24 cellular contexts compared by ENCODE assay signal in the genomic region with DNA sequence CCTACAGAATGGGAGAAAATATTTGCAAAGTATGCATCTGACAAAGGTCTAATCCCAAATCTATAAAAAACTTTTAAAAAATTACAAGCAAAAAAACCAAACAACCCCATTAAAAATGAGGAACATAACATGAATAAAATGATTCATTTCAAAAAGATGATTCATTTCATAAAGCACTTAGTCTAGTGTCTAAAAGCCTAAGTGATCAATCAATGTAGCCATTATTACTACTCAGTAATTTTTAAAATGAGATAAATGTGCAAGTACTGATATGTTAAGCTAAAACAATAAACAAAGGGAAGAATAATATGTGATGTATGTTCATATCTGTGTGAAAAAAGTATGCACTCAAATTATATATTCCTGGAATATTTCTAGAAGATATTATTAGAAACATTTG.
DNase-seq lines count a peak whose midpoint lies in the region; ATAC-seq, FAIRE-seq and TF ChIP-seq lines count a peak whose summit lies in the region.
"Had no signal": no experiment of that assay in that cellular context is flagged by ENCODE, and none has a peak within 500 bp of the region (broad histone marks: within the 10 kb centered on the region; RNA-seq: fewer than 3 reads in every experiment).

No MANE protein-coding gene starts in this region.

- SMC1A ChIA-PET in GM12878 (lab: Charles Lee; ENCODE audit: uncharacterized antibody, unreplicated experiment): interaction anchor here (1.1 kb wide), 1 partner anchor 137 kb away, joined by 4 read pairs; no protein-coding TSS in a partner anchor

- H3F3A ChIP-seq in SK-N-SH (replicated peaks; ENCODE audit: insufficient read depth): no peaks in the 10 kb centered on the region

- H3K79me2 ChIP-seq in SK-N-SH (ENCODE audit: insufficient read depth) (no peaks in the 10 kb centered on the region), GM12878 (ENCODE audit: control insufficient read depth, insufficient read depth, low read length) (no peaks in the 10 kb centered on the region)

- no peaks in the 10 kb centered on the region for H3K27me3 ChIP-seq in SK-N-SH (ENCODE audit: insufficient read depth)
- no peaks in the 10 kb centered on the region for H3K27me3 ChIP-seq in GM12878 (replicated peaks in 1 of 2; ENCODE audit: control insufficient read depth in 2 of 2, insufficient read depth in 2 of 2, low read length in 1 of 2)
- no peaks in the 10 kb centered on the region for H3K27me3 ChIP-seq in tibial nerve
- H3K27me3 ChIP-seq: BE2C, BLaER1 had no signal

- FAIRE-seq in A204.1 (lab: Jason Lieb, UNC) (peak; percentile 14), GM12878 (lab: Jason Lieb, UNC) (no peak), islet of Langerhans (lab: Jason Lieb, UNC) (peak; percentile 90)
- FAIRE-seq: GM12891 had no signal

- no peak for TF ChIP-seq EP300 in SK-N-SH (IDR thresholded peaks at IDR 0.05; ENCODE audit: borderline replicate concordance in 1 of 2, low read depth in 1 of 2, low read length in 1 of 2)
- TF ChIP-seq EP300 in GM12878 (IDR thresholded peaks at IDR 0.05; ENCODE audit: borderline replicate concordance in 1 of 2, control insufficient read depth in 1 of 2, low read depth in 2 of 2, low read length in 2 of 2): peak in 1 of 2 experiments; percentile 10; a peak in 1 of 4 replicates
- TF ChIP-seq EP300 in tibial nerve (IDR thresholded peaks at IDR 0.05): no peak

- H3K27ac ChIP-seq in SK-N-SH (ENCODE audit: low read depth in 2 of 2, low read length in 1 of 2): no peak overlapping the region
- no peak overlapping the region for H3K27ac ChIP-seq in GM12878 (ENCODE audit: control insufficient read depth, insufficient read depth)
- H3K27ac ChIP-seq in tibial nerve: no peak overlapping the region
- H3K27ac ChIP-seq: 22Rv1, BLaER1 had no signal

- RAD21 ChIA-PET in GM12878 (lab: Charles Lee; ENCODE audit: unreplicated experiment): no interaction called here

- no peaks in the 10 kb centered on the region for H3K9me3 ChIP-seq in SK-N-SH
- no peaks in the 10 kb centered on the region for H3K9me3 ChIP-seq in GM12878 (replicated peaks; ENCODE audit: control insufficient read depth, insufficient read depth, low read length)
- peaks cover 0 to 6% (median 0%) of the 10 kb centered on the region in 4 donors for H3K9me3 ChIP-seq in tibial nerve
- H3K9me3 ChIP-seq: BE2C, BLaER1 had no signal

- in situ Hi-C loops in GM12878 (cut with MboI): no loop called here

- H2AFZ ChIP-seq in SK-N-SH (ENCODE audit: low read depth): no peak overlapping the region
- no peak overlapping the region for H2AFZ ChIP-seq in GM12878 (ENCODE audit: control insufficient read depth, low read depth, low read length)

- no peak overlapping the region for H3K4me2 ChIP-seq in SK-N-SH
- H3K4me2 ChIP-seq in GM12878 (ENCODE audit: control insufficient read depth, insufficient read depth): no peak overlapping the region
- H3K4me2 ChIP-seq: BLaER1 had no signal

- POLR2A ChIA-PET in SK-N-SH (lab: Yijun Ruan, JAX): no interaction called here
- POLR2A ChIA-PET in GM12878 (lab: Charles Lee): no interaction called here

- CTCF ChIA-PET in SK-N-SH (lab: Yijun Ruan, JAX) (no interaction called here), GM12878 (lab: Yijun Ruan, JAX) (no interaction called here)

- H3K9me2 ChIP-seq in SK-N-SH: no peaks in the 10 kb centered on the region

- H3K9ac ChIP-seq in SK-N-SH (no peak overlapping the region), GM12878 (ENCODE audit: control insufficient read depth, insufficient read depth, low read length) (no peak overlapping the region)
- H3K9ac ChIP-seq: BLaER1 had no signal

- TF ChIP-seq POLR2A in GM12878 (IDR thresholded peaks at IDR 0.05; ENCODE audit: low read depth, low read length) (no peak), tibial nerve (IDR thresholded peaks at IDR 0.05) (no peak)

- no peak for TF ChIP-seq CTCF in SK-N-SH (IDR thresholded peaks at IDR 0.05)
- no peak for TF ChIP-seq CTCF in GM12878 (IDR thresholded peaks at IDR 0.05 in 2 of 3, conservative IDR thresholded peaks at IDR 0.05 in 1 of 3; ENCODE audit: control insufficient read depth in 2 of 3, extremely low read depth in 1 of 3, insufficient read depth in 1 of 3, low read depth in 3 of 3, low read length in 3 of 3)
- TF ChIP-seq CTCF in tibial nerve (IDR thresholded peaks at IDR 0.05): no peak

- ATAC-seq in GM12878 (peak; percentile 21; the same call in 1 of the 3 replicates), HG03469 (IDR thresholded peaks at IDR 0.05; ENCODE audit: unreplicated experiment) (no peak)

- H3K36me3 ChIP-seq in SK-N-SH (replicated peaks in 1 of 2; ENCODE audit: control insufficient read depth in 1 of 2, insufficient read depth in 2 of 2, low read length in 1 of 2) (no peaks in the 10 kb centered on the region), GM12878 (ENCODE audit: control insufficient read depth in 2 of 2, insufficient read depth in 2 of 2, low read length in 1 of 2) (no peaks in the 10 kb centered on the region), tibial nerve (no peaks in the 10 kb centered on the region)
- H3K36me3 ChIP-seq: BE2C had no signal

- BruUV-seq in GM12878 (replicated peaks; lab: Mats Ljungman, UMichigan): no TSS peak

- no peaks in the 10 kb centered on the region for H4K20me1 ChIP-seq in SK-N-SH (ENCODE audit: insufficient read depth)
- H4K20me1 ChIP-seq in GM12878 (ENCODE audit: control insufficient read depth, insufficient read depth): no peaks in the 10 kb centered on the region
- H4K20me1 ChIP-seq: BLaER1 had no signal

- H3K4me1 ChIP-seq in SK-N-SH (ENCODE audit: control insufficient read depth in 1 of 2, insufficient read depth in 2 of 2, low read depth in 1 of 2, low read length in 1 of 2): no peaks in the 10 kb centered on the region
- H3K4me1 ChIP-seq in GM12878 (ENCODE audit: control insufficient read depth, insufficient read depth, low read length): no peaks in the 10 kb centered on the region
- no peaks in the 10 kb centered on the region for H3K4me1 ChIP-seq in tibial nerve
- H3K4me1 ChIP-seq: BE2C, BLaER1 had no signal

- no peak for TF ChIP-seq RAD21 in SK-N-SH (IDR thresholded peaks at IDR 0.05; ENCODE audit: low read length)
- TF ChIP-seq RAD21 in GM12878 (IDR thresholded peaks at IDR 0.05; ENCODE audit: insufficient read depth, low read depth, low read length): no peak

- H3K4me3 ChIP-seq in SK-N-SH (ENCODE audit: low read depth in 2 of 2, low read length in 1 of 2) (no peak overlapping the region), GM12878 (no peak overlapping the region), tibial nerve (no peak overlapping the region)
- H3K4me3 ChIP-seq: BLaER1 had no signal

- DNase-seq in SK-N-SH (no peak), GM12878 (ENCODE audit: low read depth, low spot score) (no peak), NCI-H146 treated with DMSO at 0.1 percent for 48 hours (lab: John Stamatoyannopoulos, UW; ENCODE audit: unreplicated experiment) (no peak), tibial nerve (ENCODE audit: low spot score in 2 of 2) (no peak)
- DNase-seq: ACHN; BE2C; C1 segment of cervical spinal cord; CD4-positive, alpha-beta memory T cell; CD4-positive, CD25-positive, alpha-beta regulatory T cell; CD8-positive, alpha-beta memory T cell; COR-L47; DMS 273 treated with DMSO at 0.1 percent for 48 hours; DMS153; DMS53; DMS79; DND-41; EL; GDM1 had no signal

- intact Hi-C loops in GM12878 (cut with micrococcal nuclease; ENCODE audit: unreplicated experiment): loop anchor here (5.0 kb wide), 1 partner anchor 136 kb away; no protein-coding TSS in a partner anchor

TF ChIP-seq in SK-N-SH, 30 proteins besides CTCF, POLR2A, EP300 and RAD21:
- TF ChIP-seq SMC3 (IDR thresholded peaks at IDR 0.05; ENCODE audit: low read depth, low read length) (no peak), FOSL2 (IDR thresholded peaks at IDR 0.05; ENCODE audit: borderline replicate concordance, low read depth) (peak; percentile 10; the same call in 1 of the 2 replicates)
- TF ChIP-seq, protein P1, sequence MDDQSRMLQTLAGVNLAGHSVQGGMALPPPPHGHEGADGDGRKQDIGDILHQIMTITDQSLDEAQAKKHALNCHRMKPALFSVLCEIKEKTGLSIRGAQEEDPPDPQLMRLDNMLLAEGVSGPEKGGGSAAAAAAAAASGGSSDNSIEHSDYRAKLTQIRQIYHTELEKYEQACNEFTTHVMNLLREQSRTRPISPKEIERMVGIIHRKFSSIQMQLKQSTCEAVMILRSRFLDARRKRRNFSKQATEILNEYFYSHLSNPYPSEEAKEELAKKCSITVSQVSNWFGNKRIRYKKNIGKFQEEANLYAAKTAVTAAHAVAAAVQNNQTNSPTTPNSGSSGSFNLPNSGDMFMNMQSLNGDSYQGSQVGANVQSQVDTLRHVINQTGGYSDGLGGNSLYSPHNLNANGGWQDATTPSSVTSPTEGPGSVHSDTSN (IDR thresholded peaks at IDR 0.05): 0 out of 2 replicates have a peak, but pooled peaks have one; percentile 24

TF ChIP-seq in GM12878, 131 proteins besides CTCF, POLR2A, EP300 and RAD21 (continues in another document):
- TF ChIP-seq HDAC2 (IDR thresholded peaks at IDR 0.05) (no peak), ATF7 (IDR thresholded peaks at IDR 0.05; ENCODE audit: low read depth) (0 out of 2 replicates have a peak, but pooled peaks have one; percentile 22), BCL11A (IDR thresholded peaks at IDR 0.05; ENCODE audit: low read depth, low read length) (peak; percentile 8; the same call in 1 of the 2 replicates), NFIC (IDR thresholded peaks at IDR 0.05; ENCODE audit: low read depth, low read length) (peak; percentile 55; the same call in 1 of the 2 replicates)
- TF ChIP-seq, protein P2, sequence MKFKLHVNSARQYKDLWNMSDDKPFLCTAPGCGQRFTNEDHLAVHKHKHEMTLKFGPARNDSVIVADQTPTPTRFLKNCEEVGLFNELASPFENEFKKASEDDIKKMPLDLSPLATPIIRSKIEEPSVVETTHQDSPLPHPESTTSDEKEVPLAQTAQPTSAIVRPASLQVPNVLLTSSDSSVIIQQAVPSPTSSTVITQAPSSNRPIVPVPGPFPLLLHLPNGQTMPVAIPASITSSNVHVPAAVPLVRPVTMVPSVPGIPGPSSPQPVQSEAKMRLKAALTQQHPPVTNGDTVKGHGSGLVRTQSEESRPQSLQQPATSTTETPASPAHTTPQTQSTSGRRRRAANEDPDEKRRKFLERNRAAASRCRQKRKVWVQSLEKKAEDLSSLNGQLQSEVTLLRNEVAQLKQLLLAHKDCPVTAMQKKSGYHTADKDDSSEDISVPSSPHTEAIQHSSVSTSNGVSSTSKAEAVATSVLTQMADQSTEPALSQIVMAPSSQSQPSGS (IDR thresholded peaks at IDR 0.05; ENCODE audit: low read length): no peak
